ENCODE assay signal across 14 cellular contexts in the genomic region with DNA sequence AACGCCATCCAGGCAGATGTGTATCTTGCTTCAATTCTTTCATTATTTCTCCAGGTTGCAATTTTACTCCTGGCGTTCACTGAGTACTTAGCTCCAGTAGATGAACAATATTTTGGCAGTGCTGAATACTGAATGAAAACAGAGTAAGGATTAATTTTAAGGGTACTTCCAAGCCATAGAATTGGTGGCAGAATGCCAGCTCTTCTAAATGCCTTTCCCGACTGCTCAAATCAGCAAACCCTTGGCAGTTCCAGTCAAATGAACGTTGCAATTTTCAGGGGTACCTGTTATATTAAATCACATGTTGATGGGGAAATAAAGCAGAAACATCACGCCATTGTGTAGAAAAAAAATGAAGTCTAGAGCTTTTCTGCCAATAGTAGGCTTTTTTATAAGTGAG.
DNase-seq lines count a peak whose midpoint lies in the region; ATAC-seq lines count a peak whose summit lies in the region.
"Had no signal": no experiment of that assay in that cellular context is flagged by ENCODE, and none has a peak within 500 bp of the region (broad histone marks: within the 10 kb centered on the region; RNA-seq: fewer than 3 reads in every experiment).

No MANE protein-coding gene starts in this region.

- peak; percentile 10 for ATAC-seq in left lobe of liver
- no peak for ATAC-seq in GM21529 (IDR thresholded peaks at IDR 0.05; ENCODE audit: unreplicated experiment)
- ATAC-seq: HepG2 had no signal

- peak; percentile 44 for DNase-seq in DMS79 (lab: John Stamatoyannopoulos, UW)
- peak; percentile 14 for DNase-seq in NCI-H128 (lab: John Stamatoyannopoulos, UW; ENCODE audit: unreplicated experiment)
- peak; percentile 75 for DNase-seq in NCI-H446 treated with DMSO at 0.1 percent for 48 hours (lab: John Stamatoyannopoulos, UW)
- no peak for DNase-seq in left lobe of liver (ENCODE audit: low spot score)
- DNase-seq in NCI-H1930 (lab: John Stamatoyannopoulos, UW), result no peak
- no peak for DNase-seq in NCI-H510A (lab: John Stamatoyannopoulos, UW)
- no peak for DNase-seq in amniotic stem cell (lab: John Stamatoyannopoulos, UW)
- DNase-seq: H7, NCI-H1694 treated with DMSO at 0.1 percent for 48 hours, NCI-H2171, RPMI8226, SIG-M5 had no signal

Comparison
In these comparisons a context has a peak if more than half of its experiments do, and no peak if none do; other contexts are left out.
1. DNase-seq: peak in DMS79 (single experiment), NCI-H128 (single experiment) and NCI-H446 treated with DMSO at 0.1 percent for 48 hours (single experiment); none in left lobe of liver (single experiment), NCI-H1930 (0 of 2), NCI-H510A (single experiment) and amniotic stem cell (single experiment).